ENCODE assay signal across 31 cellular contexts in the genomic region with DNA sequence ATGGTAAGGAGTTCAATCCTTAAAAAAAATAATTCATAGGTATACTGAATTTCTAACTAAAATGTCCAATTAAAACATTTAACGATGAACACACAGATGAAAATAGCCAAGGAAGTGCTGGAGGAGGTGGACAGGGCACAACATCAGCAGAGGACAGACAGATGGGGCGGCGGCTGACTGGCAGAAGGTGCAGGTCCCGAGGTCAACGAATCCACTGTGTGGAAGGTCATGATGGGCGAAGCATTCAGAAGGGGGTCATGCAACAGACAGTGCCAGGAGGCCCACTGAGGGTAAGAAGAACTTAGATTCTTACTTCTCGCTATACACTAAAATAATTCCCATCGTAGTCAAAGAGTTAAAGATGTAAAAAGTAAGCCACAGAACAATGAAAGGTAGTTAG. TPM values are rescaled to one million over a fixed set of nuclear protein-coding genes. Genes with fewer than 3 reads are reported as not detected.
"Had no signal": no experiment of that assay in that cellular context is flagged by ENCODE, and none has a peak within 500 bp of the region (broad histone marks: within the 10 kb centered on the region; RNA-seq: fewer than 3 reads in every experiment).

No MANE protein-coding gene starts in this region.

- H3K36me3 Mint-ChIP-seq: memory B cell; naive B cell; natural killer cell treated with Interleukin-12 subunit alpha and Interleukin-12 subunit beta and Interleukin-15 and Interleukin-18, amount 100 ng/mL, for 72 hours; stimulated activated naive B cell treated with anti-CD40 and anti-IgM and Interleukin-4, amounts not matched to agents 10 μg/mL and 1 μg/mL and 100 μg/mL, for 72 hours had no signal

- H3K27me3 ChIP-seq: esophagus muscularis mucosa, foreskin keratinocyte, gastroesophageal sphincter, heart left ventricle, hepatocyte, neutrophil, tibial nerve, vagina had no signal

- H3K4me3 ChIP-seq: coronary artery, esophagus muscularis mucosa, gastroesophageal sphincter, heart left ventricle, hepatocyte, lung, psoas muscle, skin epidermis, thoracic aorta, tibial nerve, vagina had no signal

- H3K4me3 Mint-ChIP-seq: memory B cell; naive B cell; natural killer cell treated with Interleukin-12 subunit alpha and Interleukin-12 subunit beta and Interleukin-15 and Interleukin-18, amount 100 ng/mL, for 72 hours; neural crest cell; stimulated activated naive B cell treated with anti-CD40 and anti-IgM and Interleukin-4, amounts not matched to agents 10 μg/mL and 1 μg/mL and 100 μg/mL, for 72 hours; stimulated activated naive CD8-positive, alpha-beta T cell treated with anti-CD3 and anti-CD28 coated beads, Interleukin-15, Interleukin-2, amounts not matched to agents 100 ng/mL and 50 ng/mL, for 24 hours had no signal

- H3K27ac Mint-ChIP-seq: memory B cell; naive B cell; natural killer cell treated with Interleukin-12 subunit alpha and Interleukin-12 subunit beta and Interleukin-15 and Interleukin-18, amount 100 ng/mL, for 72 hours; stimulated activated naive B cell treated with anti-CD40 and anti-IgM and Interleukin-4, amounts not matched to agents 10 μg/mL and 1 μg/mL and 100 μg/mL, for 72 hours; stimulated activated naive CD8-positive, alpha-beta T cell treated with anti-CD3 and anti-CD28 coated beads, Interleukin-15, Interleukin-2, amounts not matched to agents 100 ng/mL and 50 ng/mL, for 24 hours had no signal

- ATAC-seq: foreskin keratinocyte; gastroesophageal sphincter; heart left ventricle; left lobe of liver; psoas muscle; right cardiac atrium; stimulated activated naive B cell treated with anti-CD40 and anti-IgM and Interleukin-4, amounts not matched to agents 10 μg/mL and 1 μg/mL and 100 μg/mL, for 72 hours had no signal

- H3K9me3 ChIP-seq: esophagus muscularis mucosa, gastroesophageal sphincter, heart left ventricle, neutrophil, psoas muscle, thoracic aorta, vagina had no signal

- DNase-seq: dermis blood vessel endothelial cell; effector memory CD4-positive, alpha-beta T cell; foreskin keratinocyte; kidney; naive B cell; psoas muscle; right cardiac atrium; stimulated activated CD4-positive, alpha-beta T cell treated with anti-CD3 and anti-CD28 coated beads, Interleukin-15, amount 100 ng/mL, for 24 hours; stimulated activated CD4-positive, alpha-beta T cell treated with anti-CD3 and anti-CD28 coated beads, Interleukin-2, amount 100 ng/mL, for 48 hours; stimulated activated naive B cell treated with anti-CD40 and anti-IgM and Interleukin-4, amounts not matched to agents 10 μg/mL and 1 μg/mL and 100 μg/mL, for 72 hours had no signal

- H3K27ac ChIP-seq: coronary artery, esophagus muscularis mucosa, foreskin keratinocyte, gastroesophageal sphincter, heart left ventricle, hepatocyte, neutrophil, parathyroid adenoma, psoas muscle, skin epidermis, thoracic aorta, tibial nerve, vagina had no signal

- H3K4me1 Mint-ChIP-seq: memory B cell; naive B cell; neural crest cell; stimulated activated naive B cell treated with anti-CD40 and anti-IgM and Interleukin-4, amounts not matched to agents 10 μg/mL and 1 μg/mL and 100 μg/mL, for 72 hours had no signal

- H3K36me3 ChIP-seq: esophagus muscularis mucosa, gastroesophageal sphincter, heart left ventricle, neutrophil, thoracic aorta, tibial nerve, vagina had no signal

- H3K4me1 ChIP-seq: foreskin keratinocyte, gastroesophageal sphincter, parathyroid adenoma, psoas muscle, vagina had no signal

RNA-seq across cellular contexts. Expression of gene FRMD1, which starts 34.2 kb away (rescaled TPM):
- total RNA-seq: dermis blood vessel endothelial cell; endothelial cell of umbilical vein; epithelial cell of proximal tubule; fibroblast of lung; foreskin keratinocyte; mononuclear cell; natural killer cell treated with Interleukin-12 subunit alpha and Interleukin-12 subunit beta and Interleukin-15 and Interleukin-18, amount 100 ng/mL, for 72 hours; neural crest cell; thoracic aorta; vagina had no signal
